ENCODE assay signal across 12 cellular contexts in the genomic region with DNA sequence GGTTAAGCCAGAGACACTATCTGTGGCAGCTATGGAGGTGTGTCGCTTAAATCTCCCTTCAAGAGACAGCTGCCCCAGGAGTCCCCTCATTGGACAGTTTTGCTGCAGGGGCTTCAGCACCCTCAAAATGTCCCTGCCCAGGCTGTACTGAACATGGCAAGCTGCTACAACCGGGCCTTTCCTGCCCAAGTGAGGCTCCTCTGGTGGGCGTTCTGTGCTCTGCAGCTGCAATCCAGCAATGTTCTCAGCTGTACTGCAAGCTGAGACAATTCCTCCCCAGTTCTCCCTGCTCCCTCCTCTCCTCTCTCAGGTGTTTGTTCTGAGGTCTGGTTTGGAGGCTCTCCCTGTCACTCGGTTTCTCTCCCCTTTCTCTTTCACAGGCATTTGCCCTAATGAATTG.
A peak's percentile ranks its signal among the peaks of the same experiment; 100 is the strongest.
DNase-seq lines count a peak whose midpoint lies in the region; ATAC-seq, FAIRE-seq and TF ChIP-seq lines count a peak whose summit lies in the region.
"Had no signal": no experiment of that assay in that cellular context is flagged by ENCODE, and none has a peak within 500 bp of the region (broad histone marks: within the 10 kb centered on the region; RNA-seq: fewer than 3 reads in every experiment).

No MANE protein-coding gene starts in this region.

- no peak overlapping the region for H3K27ac ChIP-seq in naive thymus-derived CD4-positive, alpha-beta T cell (ENCODE audit: low read depth, low read length)
- H3K27ac ChIP-seq: spleen had no signal

- peaks cover 0 to 5% (median 0%) of the 10 kb centered on the region in 11 donors for H3K9me3 Mint-ChIP-seq in naive thymus-derived CD4-positive, alpha-beta T cell
- peaks cover 0 to 2% (median 0%) of the 10 kb centered on the region in 7 donors for H3K9me3 Mint-ChIP-seq in CD14-positive monocyte

- H3K27me3 Mint-ChIP-seq in naive thymus-derived CD4-positive, alpha-beta T cell = no peaks in the 10 kb centered on the region
- H3K27me3 Mint-ChIP-seq in CD14-positive monocyte (ENCODE audit: low read depth in 3 of 3) = peaks cover 0 to 4% (median 2%) of the 10 kb centered on the region in 3 donors
- H3K27me3 Mint-ChIP-seq in T-helper 17 cell = no peaks in the 10 kb centered on the region

- peaks cover 0 to 17% (median 1%) of the 10 kb centered on the region in 7 donors for H3K4me1 Mint-ChIP-seq in naive thymus-derived CD4-positive, alpha-beta T cell
- H3K4me1 Mint-ChIP-seq in CD14-positive monocyte (peaks cover 18% of the 10 kb centered on the region), T-helper 17 cell (no peaks in the 10 kb centered on the region)

- CTCF ChIA-PET in BJ (lab: Yijun Ruan, JAX) = interaction anchor here (1.3 to 2.0 kb wide), 3 partner anchors 11 to 71 kb away, joined by 3 to 6 read pairs (median 6); no protein-coding TSS in a partner anchor
- CTCF ChIA-PET in naive thymus-derived CD4-positive, alpha-beta T cell (lab: Charles Lee) = no interaction called here

- TF ChIP-seq CTCF in BJ (IDR thresholded peaks at IDR 0.05; ENCODE audit: insufficient read depth, low read depth, low read length) = peak; percentile 45
- TF ChIP-seq CTCF in CD14-positive monocyte (IDR thresholded peaks at IDR 0.05) = no peak

- no peak overlapping the region for H3K27ac Mint-ChIP-seq in naive thymus-derived CD4-positive, alpha-beta T cell
- H3K27ac Mint-ChIP-seq in CD14-positive monocyte (peak overlapping the region in 1 of 7 donors; percentile 31), T-helper 17 cell (no peak overlapping the region)

- POLR2A ChIA-PET in BJ (lab: Charles Lee) = no interaction called here
- POLR2A ChIA-PET in naive thymus-derived CD4-positive, alpha-beta T cell (lab: Charles Lee) = no interaction called here

- intact Hi-C loops in naive thymus-derived CD4-positive, alpha-beta T cell (cut with micrococcal nuclease) = no loop called here
- intact Hi-C loops in CD14-positive monocyte (cut with micrococcal nuclease) = no loop called here

- no peak for ATAC-seq in naive thymus-derived CD4-positive, alpha-beta T cell
- no peak for ATAC-seq in T-helper 17 cell

- no peaks in the 10 kb centered on the region for H3K36me3 ChIP-seq in BJ (ENCODE audit: control insufficient read depth, insufficient read depth, low read length)
- H3K36me3 ChIP-seq in naive thymus-derived CD4-positive, alpha-beta T cell (ENCODE audit: control insufficient read depth in 2 of 3, insufficient read depth in 3 of 3, low read length in 3 of 3) = no peaks in the 10 kb centered on the region
- H3K36me3 ChIP-seq: spleen had no signal

- H3K4me3 Mint-ChIP-seq in naive thymus-derived CD4-positive, alpha-beta T cell = no peak overlapping the region
- H3K4me3 Mint-ChIP-seq in CD14-positive monocyte = no peak overlapping the region
- H3K4me3 Mint-ChIP-seq in T-helper 17 cell = no peak overlapping the region

- H3K4me1 ChIP-seq in naive thymus-derived CD4-positive, alpha-beta T cell (ENCODE audit: control insufficient read depth in 2 of 2, insufficient read depth in 2 of 2, low read length in 2 of 2) = no peaks in the 10 kb centered on the region

- DNase-seq in BJ (ENCODE audit: low read depth) (no peak), H54 (ENCODE audit: insufficient read length, low spot score) (peak; percentile 13), UCSD-AML1 (lab: John Stamatoyannopoulos, UW; ENCODE audit: unreplicated experiment) (peak; percentile 14), iPS DF 4.7 (ENCODE audit: extremely low read depth, low spot score) (peak; percentile 19), CD14-positive monocyte (ENCODE audit: low spot score) (no peak), T-helper 17 cell (no peak), HTR-8/SVneo (ENCODE audit: insufficient read length, low spot score) (no peak)
- DNase-seq in naive thymus-derived CD4-positive, alpha-beta T cell = no peak
- DNase-seq: effector memory CD4-positive, alpha-beta T cell; GF-D8; NCI-H1930; spleen had no signal

- no peak overlapping the region for H3K4me3 ChIP-seq in BJ (ENCODE audit: low read depth, low read length)
- no peak overlapping the region for H3K4me3 ChIP-seq in naive thymus-derived CD4-positive, alpha-beta T cell (ENCODE audit: low read length)
- H3K4me3 ChIP-seq: spleen had no signal

- H3K9me3 ChIP-seq in naive thymus-derived CD4-positive, alpha-beta T cell (ENCODE audit: control insufficient read depth in 2 of 3, low read length in 3 of 3) = no peaks in the 10 kb centered on the region
- H3K9me3 ChIP-seq in T-helper 17 cell (ENCODE audit: control insufficient read depth, low read length, poor library complexity, severe bottlenecking) = no peaks in the 10 kb centered on the region
- H3K9me3 ChIP-seq: spleen had no signal

- TF ChIP-seq POLR2A in H54 (IDR thresholded peaks at IDR 0.05; ENCODE audit: low read depth, low read length) = no peak

- H3K36me3 Mint-ChIP-seq in naive thymus-derived CD4-positive, alpha-beta T cell = no peaks in the 10 kb centered on the region
- H3K36me3 Mint-ChIP-seq in CD14-positive monocyte (no peaks in the 10 kb centered on the region), T-helper 17 cell (ENCODE audit: low read depth) (no peaks in the 10 kb centered on the region)

- no peak for FAIRE-seq in H54 (lab: Jason Lieb, UNC)
- FAIRE-seq in HTR-8/SVneo (lab: Jason Lieb, UNC) = no peak

- no peaks in the 10 kb centered on the region for H3K27me3 ChIP-seq in BJ (ENCODE audit: control insufficient read depth, insufficient read depth, low read length)
- H3K27me3 ChIP-seq in naive thymus-derived CD4-positive, alpha-beta T cell (ENCODE audit: control insufficient read depth in 2 of 2, insufficient read depth in 2 of 2, low read length in 2 of 2) = no peaks in the 10 kb centered on the region
- H3K27me3 ChIP-seq: spleen had no signal

Comparison
In these comparisons a context has a peak if more than half of its experiments do, and no peak if none do; other contexts are left out.
1. DNase-seq: peak in H54 (single experiment), UCSD-AML1 (single experiment) and iPS DF 4.7 (single experiment); none in BJ (single experiment), naive thymus-derived CD4-positive, alpha-beta T cell (0 of 9), CD14-positive monocyte (single experiment), T-helper 17 cell (0 of 3) and HTR-8/SVneo (single experiment).